32 cellular contexts compared by ENCODE assay signal in the genomic region with DNA sequence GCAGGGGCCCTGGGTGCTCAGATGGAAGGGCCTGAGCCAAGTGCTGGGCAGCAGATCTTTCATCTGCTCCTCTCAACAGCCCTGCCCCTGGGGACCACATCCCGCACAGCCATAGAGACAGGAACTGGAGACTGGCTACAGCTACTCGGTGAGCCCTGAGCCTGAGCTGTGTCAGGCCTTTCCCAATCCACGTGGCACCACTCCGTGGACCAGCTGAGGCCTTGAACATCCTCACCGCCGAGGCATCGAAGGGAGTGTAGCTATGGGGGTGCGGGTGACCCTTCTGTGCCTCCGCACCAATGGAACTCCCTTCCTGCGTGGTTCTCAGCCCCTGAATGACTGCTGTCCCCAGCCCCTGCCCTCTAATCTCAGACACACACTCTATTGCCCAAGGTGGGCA.
"Had no signal": no experiment of that assay in that cellular context is flagged by ENCODE, and none has a peak within 500 bp of the region (broad histone marks: within the 10 kb centered on the region; RNA-seq: fewer than 3 reads in every experiment).

No MANE protein-coding gene starts in this region.

- H3K4me1 Mint-ChIP-seq: activated CD4-positive, alpha-beta T cell treated with anti-CD3 and anti-CD28 coated beads, Interleukin-2, amount 10 ng/mL, durations not matched to agents 24 days and 14 days; activated naive CD4-positive, alpha-beta T cell treated with anti-CD3 and anti-CD28 coated beads, Interleukin-2, amount 10 ng/mL, durations not matched to agents 7 days and 5 days; activated naive CD8-positive, alpha-beta T cell treated with anti-CD3 and anti-CD28 coated beads, Interleukin-2, amount 50 U/mL, for 24 hours had no signal

- H3K36me3 Mint-ChIP-seq: activated naive CD4-positive, alpha-beta T cell treated with anti-CD3 and anti-CD28 coated beads, Interleukin-2, amount 10 ng/mL, durations not matched to agents 7 days and 5 days; activated naive CD8-positive, alpha-beta T cell; brain had no signal

- ATAC-seq: activated CD8-positive, alpha-beta T cell treated with anti-CD3 and anti-CD28 coated beads, Interleukin-2, amount 10 ng/mL, durations not matched to agents 7 days and 5 days; activated naive CD8-positive, alpha-beta T cell treated with anti-CD3 and anti-CD28 coated beads, Interleukin-2, amount 50 U/mL, for 24 hours; PC-3 had no signal

- H3K27ac Mint-ChIP-seq: activated CD4-positive, alpha-beta T cell treated with anti-CD3 and anti-CD28 coated beads, Interleukin-2, amount 10 ng/mL, durations not matched to agents 24 days and 14 days; activated CD8-positive, alpha-beta T cell treated with anti-CD3 and anti-CD28 coated beads, Interleukin-2, amount 10 ng/mL, durations not matched to agents 7 days and 5 days; activated naive CD4-positive, alpha-beta T cell treated with anti-CD3 and anti-CD28 coated beads, Interleukin-2, amount 10 ng/mL, durations not matched to agents 7 days and 5 days; activated naive CD8-positive, alpha-beta T cell; activated naive CD8-positive, alpha-beta T cell treated with anti-CD3 and anti-CD28 coated beads, Interleukin-2, amount 50 U/mL, for 24 hours; activated T-cell treated with anti-CD3 and anti-CD28 coated beads, Interleukin-2, amount 50 U/mL, for 24 hours; activated T-helper 2 cell treated with anti-CD3 and anti-CD28 coated beads, Interferon-gamma antibody, Interleukin-2, Interleukin-4, amounts not matched to agents 10 μg/mL and 5 μg/mL and 100 μg/mL, durations not matched to agents 14 hours and 24 hours and 36 hours; T-helper 1 cell treated with Interleukin-12 subunit alpha and Interleukin-12 subunit beta and Interleukin-4 antibody, amounts not matched to agents 30 μg/mL and 1 μg/mL, for 36 hours; T-helper 2 cell treated with Interferon-gamma antibody and Interleukin-4, amounts not matched to agents 5 μg/mL and 100 μg/mL, for 36 hours had no signal

- H3K9me3 Mint-ChIP-seq: activated CD4-positive, alpha-beta T cell treated with anti-CD3 and anti-CD28 coated beads, Interleukin-2, amount 10 ng/mL, durations not matched to agents 24 days and 14 days; activated naive CD4-positive, alpha-beta T cell treated with anti-CD3 and anti-CD28 coated beads, Interleukin-2, amount 10 ng/mL, durations not matched to agents 7 days and 5 days; activated naive CD8-positive, alpha-beta T cell treated with anti-CD3 and anti-CD28 coated beads, Interleukin-2, amount 50 U/mL, for 24 hours; activated T-cell treated with anti-CD3 and anti-CD28 coated beads, Interleukin-2, amount 50 U/mL, for 24 hours; activated T-helper 2 cell treated with anti-CD3 and anti-CD28 coated beads, Interferon-gamma antibody, Interleukin-2, Interleukin-4, amounts not matched to agents 10 μg/mL and 5 μg/mL and 100 μg/mL, durations not matched to agents 14 hours and 24 hours and 36 hours; T-helper 1 cell treated with Interleukin-12 subunit alpha and Interleukin-12 subunit beta and Interleukin-4 antibody, amounts not matched to agents 30 μg/mL and 1 μg/mL, for 36 hours; T-helper 2 cell treated with Interferon-gamma antibody and Interleukin-4, amounts not matched to agents 5 μg/mL and 100 μg/mL, for 36 hours had no signal

- H3K27me3 Mint-ChIP-seq: activated naive CD8-positive, alpha-beta T cell; brain had no signal

- H3K4me3 Mint-ChIP-seq: activated CD4-positive, alpha-beta T cell treated with anti-CD3 and anti-CD28 coated beads, Interleukin-2, amount 10 ng/mL, durations not matched to agents 24 days and 14 days; activated CD8-positive, alpha-beta T cell treated with anti-CD3 and anti-CD28 coated beads, Interleukin-2, amount 10 ng/mL, durations not matched to agents 7 days and 5 days; activated naive CD4-positive, alpha-beta T cell treated with anti-CD3 and anti-CD28 coated beads, Interleukin-2, amount 10 ng/mL, durations not matched to agents 7 days and 5 days; activated naive CD8-positive, alpha-beta T cell; activated naive CD8-positive, alpha-beta T cell treated with anti-CD3 and anti-CD28 coated beads, Interleukin-2, amount 50 U/mL, for 24 hours; activated T-cell treated with anti-CD3 and anti-CD28 coated beads, Interleukin-2, amount 50 U/mL, for 24 hours; brain; T-helper 1 cell treated with Interleukin-12 subunit alpha and Interleukin-12 subunit beta and Interleukin-4 antibody, amounts not matched to agents 30 μg/mL and 1 μg/mL, for 36 hours; T-helper 2 cell treated with Interferon-gamma antibody and Interleukin-4, amounts not matched to agents 5 μg/mL and 100 μg/mL, for 36 hours had no signal

- DNase-seq: activated CD4-positive, alpha-beta T cell treated with anti-CD3 and anti-CD28 coated beads, Interleukin-2, amount 10 ng/mL, durations not matched to agents 24 days and 14 days; activated CD4-positive, alpha-beta T cell treated with anti-CD3 and anti-CD28 coated beads, Interleukin-2, amount 50 U/mL, for 4 hours; activated CD8-positive, alpha-beta T cell treated with anti-CD3 and anti-CD28 coated beads, Interleukin-2, amount 10 ng/mL, durations not matched to agents 7 days and 5 days; activated naive CD4-positive, alpha-beta T cell treated with anti-CD3 and anti-CD28 coated beads, Interleukin-2, amount 10 ng/mL, durations not matched to agents 7 days and 5 days; activated naive CD8-positive, alpha-beta T cell treated with anti-CD3 and anti-CD28 coated beads, Interleukin-2, amount 50 U/mL, for 24 hours; activated T-cell treated with anti-CD3 and anti-CD28 coated beads, Interleukin-2, amount 50 U/mL, for 24 hours; anterior cingulate cortex; caudate nucleus; Kasumi-1; KBM-7; MG63; NCI-H1048; NCI-H1105 treated with DMSO at 0.1 percent for 48 hours; NCI-H1436; NCI-H1694; NCI-H1930; NCI-H2081 treated with DMSO at 0.1 percent for 48 hours; NCI-H2171; NCI-H510A; NCI-H526; NCI-H748 treated with DMSO at 0.1 percent for 48 hours; NK-92 treated with Interleukin-12 subunit alpha and Interleukin-12 subunit beta, amount 100 ng/mL, for 24 hours; PC-3; Peyer's patch; RPMI8226; SHP77 treated with DMSO at 0.1 percent for 48 hours; SK-N-SH had no signal
